ENCODE assay signal across 1 cellular context in genomic region chr11:113184498-113184897, GRCh38.
TF ChIP-seq lines count a peak whose summit lies in the region.

No MANE protein-coding gene starts in this region.

TF ChIP-seq in HepG2, 621 proteins besides CTCF, POLR2A, EP300 and RAD21 (continued from another document):
- TF ChIP-seq PRDM15 (CRISPR knock-in tag; IDR thresholded peaks at IDR 0.05) (no peak), JUND (CRISPR knock-in tag; IDR thresholded peaks at IDR 0.05) (0 out of 2 replicates have a peak, but pooled peaks have one; percentile 46), ZSCAN25 (CRISPR knock-in tag; IDR thresholded peaks at IDR 0.05) (no peak), CEBPG (CRISPR knock-in tag; IDR thresholded peaks at IDR 0.05) (peak; percentile 60; the same call in 1 of the 2 replicates), SMAD3 (CRISPR knock-in tag; IDR thresholded peaks at IDR 0.05) (no peak), ZNF382 (CRISPR knock-in tag; IDR thresholded peaks at IDR 0.05; ENCODE audit: borderline replicate concordance) (no peak), TFAP4 (IDR thresholded peaks at IDR 0.05; ENCODE audit: borderline replicate concordance, low read depth) (peak; percentile 76; the same call in 1 of the 2 replicates)
